10 cellular contexts compared by ENCODE assay signal in the genomic region with DNA sequence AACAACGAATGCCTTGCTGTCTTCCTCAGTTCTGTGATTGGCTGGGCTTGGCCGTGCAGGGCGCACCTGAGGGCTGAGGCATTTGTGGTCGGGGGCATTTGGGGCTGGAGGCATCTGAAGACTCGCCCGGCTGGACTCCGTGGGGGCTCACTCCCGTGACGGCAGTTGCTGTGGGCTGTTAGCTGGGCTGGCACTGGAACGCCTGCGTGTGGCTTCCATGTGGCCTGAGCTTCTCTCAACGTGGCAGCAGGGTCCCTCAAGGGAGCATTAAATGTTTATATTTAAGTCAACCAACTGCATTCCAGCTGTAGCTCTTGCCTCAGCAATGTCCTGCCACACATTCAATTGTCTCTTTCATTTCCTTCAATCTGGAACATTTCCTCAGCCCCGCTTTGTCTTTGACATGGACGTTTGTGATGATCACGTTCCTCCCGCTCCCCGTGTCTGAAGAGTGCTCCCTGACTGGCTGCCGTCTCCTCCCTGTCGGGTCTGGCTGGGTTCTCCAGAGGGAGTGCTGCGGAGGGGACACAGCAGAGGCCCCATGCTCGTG. TPM values are rescaled to one million over a fixed set of nuclear protein-coding genes. Genes with fewer than 3 reads are reported as not detected.
DNase-seq lines count a peak whose midpoint lies in the region; ATAC-seq, FAIRE-seq and TF ChIP-seq lines count a peak whose summit lies in the region.
"Had no signal": no experiment of that assay in that cellular context is flagged by ENCODE, and none has a peak within 500 bp of the region (broad histone marks: within the 10 kb centered on the region; RNA-seq: fewer than 3 reads in every experiment).

No MANE protein-coding gene starts in this region.

- no peaks in the 10 kb centered on the region for H3K79me2 ChIP-seq in astrocyte (ENCODE audit: insufficient read depth, low read length)

- H3K27ac Mint-ChIP-seq in activated CD8-positive, alpha-beta T cell treated with anti-CD3 and anti-CD28 coated beads for 36 hours, result peak overlapping the region; percentile 43
- no peak overlapping the region for H3K27ac Mint-ChIP-seq in activated CD8-positive, alpha-beta T cell treated with anti-CD3 and anti-CD28 coated beads, Interleukin-2, amount 10 ng/mL, durations not matched to agents 7 days and 5 days
- peak overlapping the region; percentile 49 for H3K27ac Mint-ChIP-seq in astrocyte (ENCODE audit: unreplicated experiment)
- H3K27ac Mint-ChIP-seq in activated T-helper 2 cell treated with anti-CD3 and anti-CD28 coated beads, Interferon-gamma antibody, Interleukin-2, Interleukin-4, amounts not matched to agents 10 μg/mL and 5 μg/mL and 100 μg/mL, durations not matched to agents 14 hours and 24 hours and 36 hours, result no peak overlapping the region

- CTCF ChIA-PET in activated CD8-positive, alpha-beta T cell treated with anti-CD3 and anti-CD28 coated beads for 36 hours (lab: Charles Lee), result interaction anchor here (1.1 kb wide), 1 partner anchor 95 kb away, joined by 3 read pairs; no protein-coding TSS in a partner anchor
- CTCF ChIA-PET in activated CD8-positive, alpha-beta T cell treated with anti-CD3 and anti-CD28 coated beads, Interleukin-2, amount 10 ng/mL, durations not matched to agents 7 days and 5 days (lab: Charles Lee), result interaction anchor here (0.8 kb wide), 1 partner anchor 121 kb away, joined by 3 read pairs; no protein-coding TSS in a partner anchor

- 38 to 42% methylated on average over 14 to 21 of the region's 21 CpGs for WGBS in testis, 2 donors

- DNase-seq in activated CD8-positive, alpha-beta T cell treated with anti-CD3 and anti-CD28 coated beads for 36 hours, result no peak
- no peak for DNase-seq in activated CD8-positive, alpha-beta T cell treated with anti-CD3 and anti-CD28 coated beads, Interleukin-2, amount 10 ng/mL, durations not matched to agents 7 days and 5 days
- DNase-seq in astrocyte (ENCODE audit: low read depth), result peak; percentile 25
- DNase-seq in left lung, result peak; percentile 46 to 80
- DNase-seq in testis, result no peak
- DNase-seq in activated T-helper 2 cell treated with anti-CD3 and anti-CD28 coated beads, Interferon-gamma antibody, Interleukin-2, Interleukin-4, amounts not matched to agents 10 μg/mL and 5 μg/mL and 100 μg/mL, durations not matched to agents 14 hours and 24 hours and 36 hours (ENCODE audit: low spot score), result no peak
- no peak for DNase-seq in NCI-H1048 (lab: John Stamatoyannopoulos, UW)
- no peak for DNase-seq in RKO (ENCODE audit: low spot score)
- DNase-seq: WERI-Rb-1 had no signal

- POLR2A ChIA-PET in activated CD8-positive, alpha-beta T cell treated with anti-CD3 and anti-CD28 coated beads for 36 hours (lab: Charles Lee), result interaction anchor here (1.2 kb wide), 1 partner anchor 122 kb away, joined by 3 read pairs; no protein-coding TSS in a partner anchor
- POLR2A ChIA-PET in activated CD8-positive, alpha-beta T cell treated with anti-CD3 and anti-CD28 coated beads, Interleukin-2, amount 10 ng/mL, durations not matched to agents 7 days and 5 days (lab: Charles Lee), result no interaction called here

- no peaks in the 10 kb centered on the region for H3K27me3 ChIP-seq in astrocyte (ENCODE audit: insufficient read depth, low read length)
- no peaks in the 10 kb centered on the region for H3K27me3 ChIP-seq in left lung
- H3K27me3 ChIP-seq in testis, result no peaks in the 10 kb centered on the region

- no peaks in the 10 kb centered on the region for H4K20me1 ChIP-seq in astrocyte (ENCODE audit: insufficient read depth, low read length)

- peaks cover 11% of the 10 kb centered on the region for H3K36me3 ChIP-seq in astrocyte (ENCODE audit: insufficient read depth, low read length)
- peaks cover 0 to 51% of the 10 kb centered on the region in 2 donors for H3K36me3 ChIP-seq in left lung
- no peaks in the 10 kb centered on the region for H3K36me3 ChIP-seq in testis (ENCODE audit: low read depth, missing control alignments)

- H3K4me3 ChIP-seq in astrocyte (ENCODE audit: insufficient read depth, low read depth, low read length), result no peak overlapping the region
- H3K4me3 ChIP-seq in left lung, result no peak overlapping the region
- H3K4me3 ChIP-seq in testis, result no peak overlapping the region

- peaks cover 32% of the 10 kb centered on the region for H3K36me3 Mint-ChIP-seq in activated CD8-positive, alpha-beta T cell treated with anti-CD3 and anti-CD28 coated beads for 36 hours (ENCODE audit: low read depth)
- H3K36me3 Mint-ChIP-seq in activated CD8-positive, alpha-beta T cell treated with anti-CD3 and anti-CD28 coated beads, Interleukin-2, amount 10 ng/mL, durations not matched to agents 7 days and 5 days (ENCODE audit: low read depth), result peaks cover 42% of the 10 kb centered on the region
- H3K36me3 Mint-ChIP-seq in astrocyte (ENCODE audit: low read depth, unreplicated experiment), result peaks cover 36% of the 10 kb centered on the region
- H3K36me3 Mint-ChIP-seq in activated T-helper 2 cell treated with anti-CD3 and anti-CD28 coated beads, Interferon-gamma antibody, Interleukin-2, Interleukin-4, amounts not matched to agents 10 μg/mL and 5 μg/mL and 100 μg/mL, durations not matched to agents 14 hours and 24 hours and 36 hours (ENCODE audit: low read depth), result peaks cover 43% of the 10 kb centered on the region

- no peak for TF ChIP-seq CTCF in activated CD8-positive, alpha-beta T cell treated with anti-CD3 and anti-CD28 coated beads for 36 hours (IDR thresholded peaks at IDR 0.05)
- no peak for TF ChIP-seq CTCF in astrocyte (IDR thresholded peaks at IDR 0.05; ENCODE audit: insufficient read depth, low read depth, low read length)
- TF ChIP-seq CTCF in left lung (IDR thresholded peaks at IDR 0.05), result no peak
- TF ChIP-seq CTCF in testis (IDR thresholded peaks at IDR 0.05), result no peak

- no peak overlapping the region for H3K4me3 Mint-ChIP-seq in activated CD8-positive, alpha-beta T cell treated with anti-CD3 and anti-CD28 coated beads for 36 hours
- H3K4me3 Mint-ChIP-seq in activated CD8-positive, alpha-beta T cell treated with anti-CD3 and anti-CD28 coated beads, Interleukin-2, amount 10 ng/mL, durations not matched to agents 7 days and 5 days, result no peak overlapping the region
- H3K4me3 Mint-ChIP-seq in astrocyte (ENCODE audit: unreplicated experiment), result no peak overlapping the region
- no peak overlapping the region for H3K4me3 Mint-ChIP-seq in activated T-helper 2 cell treated with anti-CD3 and anti-CD28 coated beads, Interferon-gamma antibody, Interleukin-2, Interleukin-4, amounts not matched to agents 10 μg/mL and 5 μg/mL and 100 μg/mL, durations not matched to agents 14 hours and 24 hours and 36 hours (ENCODE audit: low read depth)

- H3K27ac ChIP-seq in astrocyte (ENCODE audit: low read depth, low read length) (no peak overlapping the region), left lung (peak overlapping the region in 1 of 2 donors; percentile 48), testis (peak overlapping the region; percentile 33 to 59)
- H3K27ac ChIP-seq: WERI-Rb-1 had no signal

- TF ChIP-seq POLR2A in testis (IDR thresholded peaks at IDR 0.05), result no peak

- no peak for ATAC-seq in activated CD8-positive, alpha-beta T cell treated with anti-CD3 and anti-CD28 coated beads for 36 hours
- no peak for ATAC-seq in activated CD8-positive, alpha-beta T cell treated with anti-CD3 and anti-CD28 coated beads, Interleukin-2, amount 10 ng/mL, durations not matched to agents 7 days and 5 days
- ATAC-seq in left lung, result peak; percentile 30

- no peaks in the 10 kb centered on the region for H3K9me3 Mint-ChIP-seq in activated CD8-positive, alpha-beta T cell treated with anti-CD3 and anti-CD28 coated beads for 36 hours
- no peaks in the 10 kb centered on the region for H3K9me3 Mint-ChIP-seq in activated CD8-positive, alpha-beta T cell treated with anti-CD3 and anti-CD28 coated beads, Interleukin-2, amount 10 ng/mL, durations not matched to agents 7 days and 5 days (ENCODE audit: insufficient read depth)
- H3K9me3 Mint-ChIP-seq in astrocyte (ENCODE audit: unreplicated experiment), result no peaks in the 10 kb centered on the region
- H3K9me3 Mint-ChIP-seq in activated T-helper 2 cell treated with anti-CD3 and anti-CD28 coated beads, Interferon-gamma antibody, Interleukin-2, Interleukin-4, amounts not matched to agents 10 μg/mL and 5 μg/mL and 100 μg/mL, durations not matched to agents 14 hours and 24 hours and 36 hours, result peaks cover 5% of the 10 kb centered on the region

- H3K9me3 ChIP-seq in astrocyte (ENCODE audit: insufficient read depth, low read depth, low read length), result peaks cover 5% of the 10 kb centered on the region
- no peaks in the 10 kb centered on the region for H3K9me3 ChIP-seq in left lung
- H3K9me3 ChIP-seq in testis, result no peaks in the 10 kb centered on the region

- no peak overlapping the region for H3K4me2 ChIP-seq in astrocyte (ENCODE audit: low read length)

- H3K27me3 Mint-ChIP-seq in activated CD8-positive, alpha-beta T cell treated with anti-CD3 and anti-CD28 coated beads for 36 hours, result no peaks in the 10 kb centered on the region
- no peaks in the 10 kb centered on the region for H3K27me3 Mint-ChIP-seq in activated CD8-positive, alpha-beta T cell treated with anti-CD3 and anti-CD28 coated beads, Interleukin-2, amount 10 ng/mL, durations not matched to agents 7 days and 5 days (ENCODE audit: low read depth)
- H3K27me3 Mint-ChIP-seq in astrocyte (ENCODE audit: low read depth, unreplicated experiment), result no peaks in the 10 kb centered on the region
- H3K27me3 Mint-ChIP-seq in activated T-helper 2 cell treated with anti-CD3 and anti-CD28 coated beads, Interferon-gamma antibody, Interleukin-2, Interleukin-4, amounts not matched to agents 10 μg/mL and 5 μg/mL and 100 μg/mL, durations not matched to agents 14 hours and 24 hours and 36 hours (ENCODE audit: low read depth), result no peaks in the 10 kb centered on the region

- intact Hi-C loops in activated CD8-positive, alpha-beta T cell treated with anti-CD3 and anti-CD28 coated beads for 36 hours (cut with micrococcal nuclease), result no loop called here
- intact Hi-C loops in left lung (cut with DNase I), result loop anchor here in 1 of 2 donors (10.0 kb wide), 1 partner anchor 108 kb away; no protein-coding TSS in a partner anchor
- intact Hi-C loops in testis (cut with DNase I; ENCODE audit: low total_unique reads), result no loop called here
- intact Hi-C loops in activated T-helper 2 cell treated with anti-CD3 and anti-CD28 coated beads, Interferon-gamma antibody, Interleukin-2, Interleukin-4, amounts not matched to agents 10 μg/mL and 5 μg/mL and 100 μg/mL, durations not matched to agents 14 hours and 24 hours and 36 hours (cut with micrococcal nuclease), result loop anchor here (10.0 kb wide), 1 partner anchor 108 kb away; no protein-coding TSS in a partner anchor

- H3K4me1 ChIP-seq in astrocyte (ENCODE audit: insufficient read depth, low read length) (peaks cover 5% of the 10 kb centered on the region), left lung (peaks cover 0 to 8% of the 10 kb centered on the region in 2 donors), testis (peaks cover 16% of the 10 kb centered on the region)

- no peak for FAIRE-seq in astrocyte (lab: Jason Lieb, UNC)

- H3K9ac ChIP-seq in astrocyte (ENCODE audit: low read length), result no peak overlapping the region

- peaks cover 8% of the 10 kb centered on the region for H3K4me1 Mint-ChIP-seq in activated CD8-positive, alpha-beta T cell treated with anti-CD3 and anti-CD28 coated beads for 36 hours (ENCODE audit: low read depth)
- peaks cover 4% of the 10 kb centered on the region for H3K4me1 Mint-ChIP-seq in activated CD8-positive, alpha-beta T cell treated with anti-CD3 and anti-CD28 coated beads, Interleukin-2, amount 10 ng/mL, durations not matched to agents 7 days and 5 days (ENCODE audit: low read depth)
- peaks cover 6% of the 10 kb centered on the region for H3K4me1 Mint-ChIP-seq in astrocyte (ENCODE audit: low read depth, unreplicated experiment)
- peaks cover 4% of the 10 kb centered on the region for H3K4me1 Mint-ChIP-seq in activated T-helper 2 cell treated with anti-CD3 and anti-CD28 coated beads, Interferon-gamma antibody, Interleukin-2, Interleukin-4, amounts not matched to agents 10 μg/mL and 5 μg/mL and 100 μg/mL, durations not matched to agents 14 hours and 24 hours and 36 hours (ENCODE audit: low read depth)

- no peak overlapping the region for H2AFZ ChIP-seq in astrocyte (ENCODE audit: low read depth, low read length)

RNA-seq across cellular contexts. Expression of a gene that starts 21.0 kb away (rescaled TPM):
- total RNA-seq in activated CD8-positive, alpha-beta T cell treated with anti-CD3 and anti-CD28 coated beads for 36 hours, result not detected
- total RNA-seq in activated CD8-positive, alpha-beta T cell treated with anti-CD3 and anti-CD28 coated beads, Interleukin-2, amount 10 ng/mL, durations not matched to agents 7 days and 5 days, result not detected
- 35.5 and 45.5 TPM in 2 replicates for total RNA-seq in astrocyte
- 10 to 100 TPM; 11.8 to 15.5 TPM for total RNA-seq in left lung
- total RNA-seq in testis, result 10 to 100 TPM; 23.3 to 33.8 TPM
- 20.1 TPM for polyA plus RNA-seq in testis (ENCODE audit: insufficient read depth, low read depth, low replicate concordance)
- total RNA-seq in activated T-helper 2 cell treated with anti-CD3 and anti-CD28 coated beads, Interferon-gamma antibody, Interleukin-2, Interleukin-4, amounts not matched to agents 10 μg/mL and 5 μg/mL and 100 μg/mL, durations not matched to agents 14 hours and 24 hours and 36 hours, result not detected in 2 replicates

RNA-seq across cellular contexts. Expression of a gene that starts 36.4 kb away (rescaled TPM):
- not detected for total RNA-seq in activated CD8-positive, alpha-beta T cell treated with anti-CD3 and anti-CD28 coated beads for 36 hours
- under 1 TPM in 1 of 2 experiments, not detected in 1; 0.08 TPM for total RNA-seq in activated CD8-positive, alpha-beta T cell treated with anti-CD3 and anti-CD28 coated beads, Interleukin-2, amount 10 ng/mL, durations not matched to agents 7 days and 5 days
- total RNA-seq in astrocyte (0.55 and 0.98 TPM in 2 replicates), left lung (under 1 TPM; 0.09 to 0.16 TPM), testis (1 to 10 TPM; 1.4 to 1.9 TPM)
- 1.2 TPM for polyA plus RNA-seq in testis (ENCODE audit: insufficient read depth, low read depth, low replicate concordance)
- not detected in 2 replicates for total RNA-seq in activated T-helper 2 cell treated with anti-CD3 and anti-CD28 coated beads, Interferon-gamma antibody, Interleukin-2, Interleukin-4, amounts not matched to agents 10 μg/mL and 5 μg/mL and 100 μg/mL, durations not matched to agents 14 hours and 24 hours and 36 hours
- total RNA-seq: dermis microvascular lymphatic vessel endothelial cell had no signal

RNA-seq across cellular contexts. Expression of a gene that starts 45.4 kb away (rescaled TPM):
- 100 to 1,000 TPM; 108 to 111 TPM for total RNA-seq in activated CD8-positive, alpha-beta T cell treated with anti-CD3 and anti-CD28 coated beads for 36 hours
- 100 to 1,000 TPM; 118 to 126 TPM for total RNA-seq in activated CD8-positive, alpha-beta T cell treated with anti-CD3 and anti-CD28 coated beads, Interleukin-2, amount 10 ng/mL, durations not matched to agents 7 days and 5 days
- 68.8 and 70.9 TPM in 2 replicates for total RNA-seq in astrocyte
- total RNA-seq in left lung, result 10 to 100 TPM; 52.6 to 55.7 TPM
- total RNA-seq in testis, result 10 to 100 TPM; 71.7 to 72.8 TPM
- 49.1 TPM for polyA plus RNA-seq in testis (ENCODE audit: insufficient read depth, low read depth, low replicate concordance)
- 136 TPM in 2 replicates for total RNA-seq in activated T-helper 2 cell treated with anti-CD3 and anti-CD28 coated beads, Interferon-gamma antibody, Interleukin-2, Interleukin-4, amounts not matched to agents 10 μg/mL and 5 μg/mL and 100 μg/mL, durations not matched to agents 14 hours and 24 hours and 36 hours

Comparison
In these comparisons a context has a peak if more than half of its experiments do, and no peak if none do; other contexts are left out.
1. H3K27ac Mint-ChIP-seq: peak in activated CD8-positive, alpha-beta T cell treated with anti-CD3 and anti-CD28 coated beads for 36 hours (single experiment) and astrocyte (single experiment); none in activated CD8-positive, alpha-beta T cell treated with anti-CD3 and anti-CD28 coated beads, Interleukin-2, amount 10 ng/mL, durations not matched to agents 7 days and 5 days (single experiment) and activated T-helper 2 cell treated with anti-CD3 and anti-CD28 coated beads, Interferon-gamma antibody, Interleukin-2, Interleukin-4, amounts not matched to agents 10 μg/mL and 5 μg/mL and 100 μg/mL, durations not matched to agents 14 hours and 24 hours and 36 hours (single experiment).
2. DNase-seq: peak in astrocyte (single experiment) and left lung (2 of 2); none in activated CD8-positive, alpha-beta T cell treated with anti-CD3 and anti-CD28 coated beads for 36 hours (single experiment), activated CD8-positive, alpha-beta T cell treated with anti-CD3 and anti-CD28 coated beads, Interleukin-2, amount 10 ng/mL, durations not matched to agents 7 days and 5 days (single experiment), testis (single experiment), activated T-helper 2 cell treated with anti-CD3 and anti-CD28 coated beads, Interferon-gamma antibody, Interleukin-2, Interleukin-4, amounts not matched to agents 10 μg/mL and 5 μg/mL and 100 μg/mL, durations not matched to agents 14 hours and 24 hours and 36 hours (single experiment), NCI-H1048 (single experiment) and RKO (single experiment).
3. RNA of a gene that starts 21.0 kb away (total RNA-seq): 35.5 to 45.5 TPM in astrocyte, 23.3 to 33.8 TPM in testis and 11.8 to 15.5 TPM in left lung; not detected in activated CD8-positive, alpha-beta T cell treated with anti-CD3 and anti-CD28 coated beads for 36 hours, not detected in activated CD8-positive, alpha-beta T cell treated with anti-CD3 and anti-CD28 coated beads, Interleukin-2, amount 10 ng/mL, durations not matched to agents 7 days and 5 days and not detected in activated T-helper 2 cell treated with anti-CD3 and anti-CD28 coated beads, Interferon-gamma antibody, Interleukin-2, Interleukin-4, amounts not matched to agents 10 μg/mL and 5 μg/mL and 100 μg/mL, durations not matched to agents 14 hours and 24 hours and 36 hours; every median in the first group is over 10 times any median in the second.